Comparison of ENCODE assay signal across 20 cellular contexts in the genomic region with DNA sequence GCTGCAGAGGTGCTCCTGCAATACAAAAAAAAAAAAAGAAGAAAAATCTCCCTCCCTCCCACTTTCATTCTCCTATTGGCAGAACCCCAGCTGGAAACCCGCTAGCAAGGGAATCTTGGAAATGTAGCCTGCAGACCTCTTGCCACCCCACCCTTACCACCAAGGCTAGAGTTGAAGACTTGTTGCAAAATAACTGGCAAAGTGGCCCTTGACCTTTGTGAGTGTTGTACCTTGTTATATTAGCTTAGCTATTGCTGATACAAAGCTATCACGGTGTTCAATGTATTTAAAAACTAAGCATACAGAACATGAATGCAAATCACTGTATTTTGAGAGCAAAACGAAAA. TPM values are rescaled to one million over a fixed set of nuclear protein-coding genes. Genes with fewer than 3 reads are reported as not detected.
DNase-seq lines count a peak whose midpoint lies in the region; ATAC-seq and TF ChIP-seq lines count a peak whose summit lies in the region.
"Had no signal": no experiment of that assay in that cellular context is flagged by ENCODE, and none has a peak within 500 bp of the region (broad histone marks: within the 10 kb centered on the region; RNA-seq: fewer than 3 reads in every experiment).

No MANE protein-coding gene starts in this region.

- peak overlapping the region in 1 of 2 donors; percentile 21 for H3K9ac ChIP-seq in colonic mucosa (ENCODE audit: low read depth in 2 of 2, low read length in 2 of 2)
- no peak overlapping the region for H3K9ac ChIP-seq in mesendoderm (ENCODE audit: low read length)

- no peak overlapping the region for H4K8ac ChIP-seq in mesendoderm (ENCODE audit: low read depth, low read length)

- H3K27me3 ChIP-seq in AG04450 (ENCODE audit: control insufficient read depth, insufficient read depth, low read length) (no peaks in the 10 kb centered on the region), MG63 (no peaks in the 10 kb centered on the region), colonic mucosa (no peaks in the 10 kb centered on the region), mesendoderm (ENCODE audit: insufficient read depth, low read length, poor library complexity) (no peaks in the 10 kb centered on the region)

- CTCF ChIA-PET in AG04450 (lab: Charles Lee), result interaction anchor here (1.4 kb wide), 2 partner anchors 22 to 51 kb away, joined by 3 to 4 read pairs; no protein-coding TSS in a partner anchor

- peaks cover 19% of the 10 kb centered on the region for H3K36me3 ChIP-seq in MG63
- no peaks in the 10 kb centered on the region for H3K36me3 ChIP-seq in colonic mucosa
- H3K36me3 ChIP-seq in mesendoderm (ENCODE audit: control insufficient read depth, insufficient read depth, low read length), result no peaks in the 10 kb centered on the region

- no peak overlapping the region for H3K4me3 Mint-ChIP-seq in activated T-cell treated with anti-CD3 and anti-CD28 coated beads, Interleukin-2, amount 50 U/mL, for 4 hours
- H3K4me3 Mint-ChIP-seq: activated naive CD4-positive, alpha-beta T cell treated with anti-CD3 and anti-CD28 coated beads, Interleukin-2, amount 10 ng/mL, durations not matched to agents 7 days and 5 days; natural killer cell had no signal

- H2BK5ac ChIP-seq in mesendoderm (ENCODE audit: low read length), result no peak overlapping the region

- no peak overlapping the region for H2AK5ac ChIP-seq in mesendoderm (ENCODE audit: low read length)

- H3K4me2 ChIP-seq in mesendoderm (ENCODE audit: low read length), result no peak overlapping the region

- no peak overlapping the region for H2BK120ac ChIP-seq in mesendoderm (ENCODE audit: low read depth, low read length)

- no peaks in the 10 kb centered on the region for H3K27me3 Mint-ChIP-seq in activated T-cell treated with anti-CD3 and anti-CD28 coated beads, Interleukin-2, amount 50 U/mL, for 4 hours (ENCODE audit: low read depth)
- H3K27me3 Mint-ChIP-seq: activated naive CD4-positive, alpha-beta T cell treated with anti-CD3 and anti-CD28 coated beads, Interleukin-2, amount 10 ng/mL, durations not matched to agents 7 days and 5 days; progenitor cell of endocrine pancreas had no signal

- H3K4me3 ChIP-seq in AG04450 (ENCODE audit: low read depth, low read length), result no peak overlapping the region
- H3K4me3 ChIP-seq in MG63, result no peak overlapping the region
- no peak overlapping the region for H3K4me3 ChIP-seq in colonic mucosa
- H3K4me3 ChIP-seq in mesendoderm (ENCODE audit: low read length), result no peak overlapping the region

- DNase-seq in AG04450 (ENCODE audit: low read depth, low spot score) (no peak), MG63 (peak; percentile 46), colonic mucosa (peak; percentile 58), mesendoderm (peak; percentile 18), DMS79 (lab: John Stamatoyannopoulos, UW) (no peak), NCI-H510A (lab: John Stamatoyannopoulos, UW) (no peak)
- no peak for DNase-seq in activated effector memory CD4-positive, alpha-beta T cell treated with Interleukin-2 at 50 U/mL for 16 hours
- no peak for DNase-seq in activated T-cell treated with anti-CD3 and anti-CD28 coated beads, Interleukin-2, amount 50 U/mL, for 4 hours
- DNase-seq: activated CD4-positive, CD25-positive, alpha-beta regulatory T cell treated with anti-CD3 and anti-CD28 coated beads, Interleukin-2, amount 50 U/mL, for 72 hours; activated CD8-positive, alpha-beta memory T cell treated with anti-CD3 and anti-CD28 coated beads, Interleukin-2, amount 50 U/mL, for 48 hours; activated naive CD4-positive, alpha-beta T cell treated with anti-CD3 and anti-CD28 coated beads, Interleukin-2, amount 10 ng/mL, durations not matched to agents 7 days and 5 days; COR-L47; effector memory CD4-positive, alpha-beta T cell; natural killer cell; NCI-H1048; NCI-H82; RPMI8226; stimulated activated CD4-positive, alpha-beta T cell treated with anti-CD3 and anti-CD28 coated beads, Interleukin-15, amount 100 ng/mL, for 24 hours; stimulated activated naive CD8-positive, alpha-beta T cell treated with anti-CD3 and anti-CD28 coated beads, Interleukin-15, Interleukin-2, amounts not matched to agents 100 U/mL and 50 U/mL, for 24 hours had no signal

- TF ChIP-seq CTCF in AG04450 (IDR thresholded peaks at IDR 0.05; ENCODE audit: low read depth, low read length) (no peak), colonic mucosa (IDR thresholded peaks at IDR 0.05) (no peak)

- H3K56ac ChIP-seq in mesendoderm (ENCODE audit: low read length), result no peak overlapping the region

- no peaks in the 10 kb centered on the region for H3K9me3 Mint-ChIP-seq in activated T-cell treated with anti-CD3 and anti-CD28 coated beads, Interleukin-2, amount 50 U/mL, for 4 hours
- H3K9me3 Mint-ChIP-seq: activated naive CD4-positive, alpha-beta T cell treated with anti-CD3 and anti-CD28 coated beads, Interleukin-2, amount 10 ng/mL, durations not matched to agents 7 days and 5 days; natural killer cell had no signal

- H3K36me3 Mint-ChIP-seq in activated T-cell treated with anti-CD3 and anti-CD28 coated beads, Interleukin-2, amount 50 U/mL, for 4 hours (ENCODE audit: insufficient read depth), result peaks cover 12% of the 10 kb centered on the region
- H3K36me3 Mint-ChIP-seq: natural killer cell had no signal

- 100% methylated on average over 1 of the region's 3 CpGs for WGBS in mesendoderm (ENCODE audit: extremely low coverage, insufficient coverage, low lambda C conversion rate)

- H3K4ac ChIP-seq in mesendoderm (ENCODE audit: low read depth, low read length), result no peak overlapping the region

- POLR2A ChIA-PET in AG04450 (lab: Yijun Ruan, JAX), result interaction anchor here (0.6 to 0.7 kb wide), 2 partner anchors 30 to 133 kb away, joined by 3 to 4 read pairs; no protein-coding TSS in a partner anchor

- H4K5ac ChIP-seq in mesendoderm (ENCODE audit: low read length), result no peak overlapping the region

- H3K23ac ChIP-seq in mesendoderm (ENCODE audit: low read length), result no peak overlapping the region

- H3K4me1 Mint-ChIP-seq in activated T-cell treated with anti-CD3 and anti-CD28 coated beads, Interleukin-2, amount 50 U/mL, for 4 hours (ENCODE audit: low read depth), result peaks cover 21% of the 10 kb centered on the region

- no peak overlapping the region for H2BK15ac ChIP-seq in mesendoderm (replicated peaks; ENCODE audit: low read depth)

- H3K4me1 ChIP-seq in colonic mucosa (no peaks in the 10 kb centered on the region), mesendoderm (ENCODE audit: control insufficient read depth, low read depth, low read length) (no peaks in the 10 kb centered on the region)

- H3K27ac ChIP-seq in AG04450 (ENCODE audit: low read depth, low read length), result peak overlapping the region; percentile 48
- H3K27ac ChIP-seq in colonic mucosa, result peak overlapping the region; percentile 15
- H3K27ac ChIP-seq in mesendoderm (ENCODE audit: low read depth, low read length), result no peak overlapping the region

- no peaks in the 10 kb centered on the region for H3K79me1 ChIP-seq in mesendoderm (ENCODE audit: low read length)

- H3K9me3 ChIP-seq in AG04450 (ENCODE audit: control insufficient read depth, insufficient read depth, low read length) (no peaks in the 10 kb centered on the region), MG63 (no peaks in the 10 kb centered on the region), colonic mucosa (no peaks in the 10 kb centered on the region)

- no peak for ATAC-seq in activated T-cell treated with anti-CD3 and anti-CD28 coated beads, Interleukin-2, amount 50 U/mL, for 4 hours
- ATAC-seq: natural killer cell; stimulated activated naive CD8-positive, alpha-beta T cell treated with anti-CD3 and anti-CD28 coated beads, Interleukin-15, Interleukin-2, amounts not matched to agents 100 U/mL and 50 U/mL, for 24 hours had no signal

- no peak overlapping the region for H3K18ac ChIP-seq in mesendoderm (ENCODE audit: low read length)

- intact Hi-C loops in colonic mucosa (cut with DNase I), result no loop called here

- H3K79me2 ChIP-seq in mesendoderm (ENCODE audit: control insufficient read depth, insufficient read depth, low read length), result no peaks in the 10 kb centered on the region

RNA-seq across cellular contexts. Expression of a gene that starts 57.5 kb away (rescaled TPM):
- polyA plus RNA-seq in AG04450 (2011; rRNA removed), result 0.09 and 0.14 TPM in 2 replicates
- not detected in 2 replicates for polyA minus RNA-seq in AG04450 (2011; rRNA and poly(A)+ RNA removed)
- total RNA-seq in MG63 (2014; rRNA removed; shearing (Covaris generic); ENCODE audit: low replicate concordance), result not detected in 2 replicates
- under 1 TPM; 0.58 to 0.84 TPM for total RNA-seq in colonic mucosa
- 0.03 TPM for polyA plus RNA-seq in mesendoderm (2013, experiment 1 of 2)
- polyA plus RNA-seq in mesendoderm (2013, experiment 2 of 2), result 0.04 TPM
- total RNA-seq in activated T-cell treated with anti-CD3 and anti-CD28 coated beads, Interleukin-2, amount 50 U/mL, for 4 hours, result not detected
- total RNA-seq: natural killer cell, progenitor cell of endocrine pancreas had no signal

Comparison
In these comparisons a context has a peak if more than half of its experiments do, and no peak if none do; other contexts are left out.
1. DNase-seq: peak in MG63 (single experiment), colonic mucosa (single experiment) and mesendoderm (single experiment); none in AG04450 (single experiment), activated effector memory CD4-positive, alpha-beta T cell treated with Interleukin-2 at 50 U/mL for 16 hours (single experiment), activated T-cell treated with anti-CD3 and anti-CD28 coated beads, Interleukin-2, amount 50 U/mL, for 4 hours (single experiment), DMS79 (single experiment) and NCI-H510A (single experiment).